Comparison of ENCODE assay signal across 21 cellular contexts in the genomic region with DNA sequence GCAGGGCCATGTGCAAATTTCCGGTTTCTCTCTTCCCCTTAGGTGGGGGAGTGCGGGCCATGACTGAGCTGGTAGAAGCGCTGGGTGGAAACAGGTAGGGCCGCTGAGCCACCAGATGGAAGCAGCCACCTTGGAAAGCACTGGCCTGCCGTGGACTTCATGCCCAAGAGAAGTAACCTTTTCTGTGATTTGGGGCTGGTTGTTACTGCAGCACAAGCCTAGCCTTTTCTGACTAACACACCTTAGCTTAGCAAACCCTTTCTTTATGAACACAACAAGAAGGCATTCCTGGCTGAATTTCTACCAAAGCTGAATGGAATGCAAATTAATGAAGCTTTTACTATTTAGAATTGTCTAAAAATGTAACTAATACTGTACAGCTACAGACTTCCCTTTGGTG.
"Had no signal": no experiment of that assay in that cellular context is flagged by ENCODE, and none has a peak within 500 bp of the region (broad histone marks: within the 10 kb centered on the region; RNA-seq: fewer than 3 reads in every experiment).

No MANE protein-coding gene starts in this region.

- FAIRE-seq: RCC 7860 had no signal

- H3K4me3 ChIP-seq: SJSA1, SK-N-MC had no signal

- H3K27me3 ChIP-seq: SJSA1 had no signal

- DNase-seq: Kasumi-1; KBM-7; MM.1S; NCI-H1092 treated with DMSO at 0.1 percent for 48 hours; NCI-H1436; NCI-H187; NCI-H2029; NCI-H2171 treated with DMSO at 0.1 percent for 48 hours; NCI-H345; NCI-H446 treated with DMSO at 0.1 percent for 48 hours; NCI-H510A treated with DMSO at 0.1 percent for 48 hours; NCI-H526; NK-92 treated with Interleukin-12 subunit alpha and Interleukin-12 subunit beta, amount 100 ng/mL, for 24 hours; Right ventricle myocardium superior; RPMI8226; SIG-M5; T-helper 2 cell had no signal

- H3K27ac ChIP-seq: SJSA1, SK-N-MC had no signal

- H3K4me3 Mint-ChIP-seq: IgD-negative memory B cell had no signal

- H3K27me3 Mint-ChIP-seq: IgD-negative memory B cell had no signal

- H3K36me3 ChIP-seq: SJSA1 had no signal
